1 cellular context compared by ENCODE assay signal in the genomic region with DNA sequence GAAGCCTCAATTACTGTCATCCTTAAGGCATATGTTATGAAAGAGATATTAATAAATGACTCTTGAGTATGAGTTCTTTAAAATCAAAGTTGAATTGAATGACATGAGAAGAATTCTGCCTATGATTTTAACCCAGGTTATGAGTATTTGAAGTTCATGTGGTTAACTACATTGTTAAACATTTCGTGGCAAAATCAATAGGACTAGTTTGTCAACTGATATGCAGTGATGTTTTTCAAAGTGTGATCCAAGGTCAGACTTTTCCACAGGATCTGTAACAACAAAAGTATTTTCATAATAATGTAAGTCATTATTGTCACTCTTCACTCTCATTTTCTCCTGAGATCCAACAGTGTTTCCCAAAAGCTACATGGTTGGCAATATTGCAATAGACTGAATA.
A peak's percentile ranks its signal among the peaks of the same experiment; 100 is the strongest.
TF ChIP-seq lines count a peak whose summit lies in the region.

No MANE protein-coding gene starts in this region.

TF ChIP-seq in HepG2, 621 proteins besides CTCF, POLR2A, EP300 and RAD21 (continued from another document and continues in another):
- TF ChIP-seq, protein P1, sequence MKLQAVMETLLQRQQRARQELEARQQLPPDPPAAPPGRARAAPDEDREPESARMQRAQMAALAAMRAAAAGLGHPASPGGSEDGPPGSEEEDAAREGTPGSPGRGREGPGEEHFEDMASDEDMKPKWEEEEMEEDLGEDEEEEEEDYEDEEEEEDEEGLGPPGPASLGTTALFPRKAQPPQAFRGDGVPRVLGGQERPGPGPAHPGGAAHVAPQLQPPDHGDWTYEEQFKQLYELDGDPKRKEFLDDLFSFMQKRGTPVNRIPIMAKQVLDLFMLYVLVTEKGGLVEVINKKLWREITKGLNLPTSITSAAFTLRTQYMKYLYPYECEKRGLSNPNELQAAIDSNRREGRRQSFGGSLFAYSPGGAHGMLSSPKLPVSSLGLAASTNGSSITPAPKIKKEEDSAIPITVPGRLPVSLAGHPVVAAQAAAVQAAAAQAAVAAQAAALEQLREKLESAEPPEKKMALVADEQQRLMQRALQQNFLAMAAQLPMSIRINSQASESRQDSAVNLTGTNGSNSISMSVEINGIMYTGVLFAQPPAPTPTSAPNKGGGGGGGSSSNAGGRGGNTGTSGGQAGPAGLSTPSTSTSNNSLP (IDR thresholded peaks at IDR 0.05; ENCODE audit: low read depth, low read length): peak; percentile 77
- TF ChIP-seq ZNF598 (CRISPR knock-in tag; IDR thresholded peaks at IDR 0.05; ENCODE audit: borderline replicate concordance) (no peak), GPN1 (CRISPR knock-in tag; IDR thresholded peaks at IDR 0.05; ENCODE audit: borderline replicate concordance) (no peak), TBP (CRISPR knock-in tag; IDR thresholded peaks at IDR 0.05) (no peak), PCBP1 (IDR thresholded peaks at IDR 0.05; ENCODE audit: borderline replicate concordance, low read depth, low read length) (no peak), ZNF331 (CRISPR knock-in tag; IDR thresholded peaks at IDR 0.05) (peak; percentile 43; the same call in 1 of the 2 replicates), FOXK1 (CRISPR knock-in tag; IDR thresholded peaks at IDR 0.05; ENCODE audit: borderline replicate concordance, low read depth) (peak; percentile 43; the same call in 1 of the 2 replicates), ZNF256 (CRISPR knock-in tag; conservative IDR thresholded peaks at IDR 0.05) (no peak), EED (CRISPR knock-in tag; IDR thresholded peaks at IDR 0.05) (no peak), SMAD1 (CRISPR knock-in tag; IDR thresholded peaks at IDR 0.05; ENCODE audit: borderline replicate concordance, low read depth) (no peak), ATRX (CRISPR knock-in tag; IDR thresholded peaks at IDR 0.05; ENCODE audit: borderline replicate concordance) (no peak), ARNT (IDR thresholded peaks at IDR 0.05) (no peak), MIER2 (CRISPR knock-in tag; IDR thresholded peaks at IDR 0.05) (no peak), CHD2 (IDR thresholded peaks at IDR 0.05; ENCODE audit: low read depth, low read length) (no peak), NFE2 (CRISPR knock-in tag; IDR thresholded peaks at IDR 0.05) (no peak), BCL6 (CRISPR knock-in tag; IDR thresholded peaks at IDR 0.05) (peak; percentile 99), SMAD3 (CRISPR knock-in tag; IDR thresholded peaks at IDR 0.05) (no peak), MED1 (CRISPR knock-in tag; IDR thresholded peaks at IDR 0.05) (0 out of 2 replicates have a peak, but pooled peaks have one; percentile 15), ZNF703 (CRISPR knock-in tag; IDR thresholded peaks at IDR 0.05; ENCODE audit: borderline replicate concordance) (no peak), HOXA7 (CRISPR knock-in tag; IDR thresholded peaks at IDR 0.05) (no peak), NR2C2 (CRISPR knock-in tag; IDR thresholded peaks at IDR 0.05; ENCODE audit: borderline replicate concordance) (no peak), TBL1XR1 (IDR thresholded peaks at IDR 0.05; ENCODE audit: borderline replicate concordance, low read length, partially characterized antibody) (peak; percentile 56), ZNF484 (CRISPR knock-in tag; IDR thresholded peaks at IDR 0.05; ENCODE audit: borderline replicate concordance, low read depth) (no peak), NR2F2 (IDR thresholded peaks at IDR 0.05; ENCODE audit: borderline replicate concordance, low read depth) (peak; percentile 78), KLF13 (CRISPR knock-in tag; IDR thresholded peaks at IDR 0.05) (no peak), JARID2 (CRISPR knock-in tag; IDR thresholded peaks at IDR 0.05; ENCODE audit: insufficient replicate concordance) (no peak), ARHGAP35 (CRISPR knock-in tag; IDR thresholded peaks at IDR 0.05; ENCODE audit: borderline replicate concordance) (no peak), MYNN (CRISPR knock-in tag; IDR thresholded peaks at IDR 0.05; ENCODE audit: low read depth) (no peak), SIX1 (CRISPR knock-in tag; IDR thresholded peaks at IDR 0.05; ENCODE audit: borderline replicate concordance) (peak; percentile 43; the same call in 1 of the 2 replicates)
- TF ChIP-seq, protein P2, sequence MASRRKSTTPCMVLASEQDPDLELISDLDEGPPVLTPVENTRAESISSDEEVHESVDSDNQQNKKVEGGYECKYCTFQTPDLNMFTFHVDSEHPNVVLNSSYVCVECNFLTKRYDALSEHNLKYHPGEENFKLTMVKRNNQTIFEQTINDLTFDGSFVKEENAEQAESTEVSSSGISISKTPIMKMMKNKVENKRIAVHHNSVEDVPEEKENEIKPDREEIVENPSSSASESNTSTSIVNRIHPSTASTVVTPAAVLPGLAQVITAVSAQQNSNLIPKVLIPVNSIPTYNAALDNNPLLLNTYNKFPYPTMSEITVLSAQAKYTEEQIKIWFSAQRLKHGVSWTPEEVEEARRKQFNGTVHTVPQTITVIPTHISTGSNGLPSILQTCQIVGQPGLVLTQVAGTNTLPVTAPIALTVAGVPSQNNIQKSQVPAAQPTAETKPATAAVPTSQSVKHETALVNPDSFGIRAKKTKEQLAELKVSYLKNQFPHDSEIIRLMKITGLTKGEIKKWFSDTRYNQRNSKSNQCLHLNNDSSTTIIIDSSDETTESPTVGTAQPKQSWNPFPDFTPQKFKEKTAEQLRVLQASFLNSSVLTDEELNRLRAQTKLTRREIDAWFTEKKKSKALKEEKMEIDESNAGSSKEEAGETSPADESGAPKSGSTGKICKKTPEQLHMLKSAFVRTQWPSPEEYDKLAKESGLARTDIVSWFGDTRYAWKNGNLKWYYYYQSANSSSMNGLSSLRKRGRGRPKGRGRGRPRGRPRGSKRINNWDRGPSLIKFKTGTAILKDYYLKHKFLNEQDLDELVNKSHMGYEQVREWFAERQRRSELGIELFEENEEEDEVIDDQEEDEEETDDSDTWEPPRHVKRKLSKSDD (CRISPR knock-in tag; IDR thresholded peaks at IDR 0.05; ENCODE audit: low read depth): no peak
- TF ChIP-seq, protein P3, sequence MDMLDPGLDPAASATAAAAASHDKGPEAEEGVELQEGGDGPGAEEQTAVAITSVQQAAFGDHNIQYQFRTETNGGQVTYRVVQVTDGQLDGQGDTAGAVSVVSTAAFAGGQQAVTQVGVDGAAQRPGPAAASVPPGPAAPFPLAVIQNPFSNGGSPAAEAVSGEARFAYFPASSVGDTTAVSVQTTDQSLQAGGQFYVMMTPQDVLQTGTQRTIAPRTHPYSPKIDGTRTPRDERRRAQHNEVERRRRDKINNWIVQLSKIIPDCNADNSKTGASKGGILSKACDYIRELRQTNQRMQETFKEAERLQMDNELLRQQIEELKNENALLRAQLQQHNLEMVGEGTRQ (IDR thresholded peaks at IDR 0.05; ENCODE audit: low read depth, low read length): no peak
- TF ChIP-seq, protein P3 (CRISPR knock-in tag; IDR thresholded peaks at IDR 0.05; ENCODE audit: borderline replicate concordance): no peak
- TF ChIP-seq, protein P4, sequence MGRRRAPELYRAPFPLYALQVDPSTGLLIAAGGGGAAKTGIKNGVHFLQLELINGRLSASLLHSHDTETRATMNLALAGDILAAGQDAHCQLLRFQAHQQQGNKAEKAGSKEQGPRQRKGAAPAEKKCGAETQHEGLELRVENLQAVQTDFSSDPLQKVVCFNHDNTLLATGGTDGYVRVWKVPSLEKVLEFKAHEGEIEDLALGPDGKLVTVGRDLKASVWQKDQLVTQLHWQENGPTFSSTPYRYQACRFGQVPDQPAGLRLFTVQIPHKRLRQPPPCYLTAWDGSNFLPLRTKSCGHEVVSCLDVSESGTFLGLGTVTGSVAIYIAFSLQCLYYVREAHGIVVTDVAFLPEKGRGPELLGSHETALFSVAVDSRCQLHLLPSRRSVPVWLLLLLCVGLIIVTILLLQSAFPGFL (CRISPR knock-in tag; IDR thresholded peaks at IDR 0.05): no peak
- TF ChIP-seq, protein P5, sequence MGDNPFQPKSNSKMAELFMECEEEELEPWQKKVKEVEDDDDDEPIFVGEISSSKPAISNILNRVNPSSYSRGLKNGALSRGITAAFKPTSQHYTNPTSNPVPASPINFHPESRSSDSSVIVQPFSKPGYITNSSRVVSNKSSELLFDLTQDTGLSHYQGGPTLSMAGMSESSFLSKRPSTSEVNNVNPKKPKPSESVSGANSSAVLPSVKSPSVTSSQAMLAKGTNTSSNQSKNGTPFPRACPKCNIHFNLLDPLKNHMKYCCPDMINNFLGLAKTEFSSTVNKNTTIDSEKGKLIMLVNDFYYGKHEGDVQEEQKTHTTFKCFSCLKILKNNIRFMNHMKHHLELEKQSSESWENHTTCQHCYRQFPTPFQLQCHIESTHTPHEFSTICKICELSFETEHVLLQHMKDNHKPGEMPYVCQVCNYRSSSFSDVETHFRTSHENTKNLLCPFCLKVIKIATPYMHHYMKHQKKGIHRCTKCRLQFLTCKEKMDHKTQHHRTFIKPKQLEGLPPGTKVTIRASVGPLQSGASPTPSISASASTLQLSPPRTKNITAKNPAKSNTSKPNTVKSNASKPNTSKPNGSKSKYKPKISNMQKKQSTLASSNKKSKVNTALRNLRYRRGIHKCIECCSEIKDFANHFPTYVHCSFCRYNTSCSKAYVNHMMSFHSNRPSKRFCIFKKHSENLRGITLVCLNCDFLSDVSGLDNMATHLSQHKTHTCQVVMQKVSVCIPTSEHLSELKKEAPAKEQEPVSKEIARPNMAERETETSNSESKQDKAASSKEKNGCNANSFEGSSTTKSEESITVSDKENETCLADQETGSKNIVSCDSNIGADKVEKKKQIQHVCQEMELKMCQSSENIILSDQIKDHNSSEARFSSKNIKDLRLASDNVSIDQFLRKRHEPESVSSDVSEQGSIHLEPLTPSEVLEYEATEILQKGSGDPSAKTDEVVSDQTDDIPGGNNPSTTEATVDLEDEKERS (CRISPR knock-in tag; IDR thresholded peaks at IDR 0.05): no peak
- TF ChIP-seq, protein P6, sequence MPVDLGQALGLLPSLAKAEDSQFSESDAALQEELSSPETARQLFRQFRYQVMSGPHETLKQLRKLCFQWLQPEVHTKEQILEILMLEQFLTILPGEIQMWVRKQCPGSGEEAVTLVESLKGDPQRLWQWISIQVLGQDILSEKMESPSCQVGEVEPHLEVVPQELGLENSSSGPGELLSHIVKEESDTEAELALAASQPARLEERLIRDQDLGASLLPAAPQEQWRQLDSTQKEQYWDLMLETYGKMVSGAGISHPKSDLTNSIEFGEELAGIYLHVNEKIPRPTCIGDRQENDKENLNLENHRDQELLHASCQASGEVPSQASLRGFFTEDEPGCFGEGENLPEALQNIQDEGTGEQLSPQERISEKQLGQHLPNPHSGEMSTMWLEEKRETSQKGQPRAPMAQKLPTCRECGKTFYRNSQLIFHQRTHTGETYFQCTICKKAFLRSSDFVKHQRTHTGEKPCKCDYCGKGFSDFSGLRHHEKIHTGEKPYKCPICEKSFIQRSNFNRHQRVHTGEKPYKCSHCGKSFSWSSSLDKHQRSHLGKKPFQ (CRISPR knock-in tag; IDR thresholded peaks at IDR 0.05; ENCODE audit: insufficient replicate concordance): no peak
- TF ChIP-seq, protein P7, sequence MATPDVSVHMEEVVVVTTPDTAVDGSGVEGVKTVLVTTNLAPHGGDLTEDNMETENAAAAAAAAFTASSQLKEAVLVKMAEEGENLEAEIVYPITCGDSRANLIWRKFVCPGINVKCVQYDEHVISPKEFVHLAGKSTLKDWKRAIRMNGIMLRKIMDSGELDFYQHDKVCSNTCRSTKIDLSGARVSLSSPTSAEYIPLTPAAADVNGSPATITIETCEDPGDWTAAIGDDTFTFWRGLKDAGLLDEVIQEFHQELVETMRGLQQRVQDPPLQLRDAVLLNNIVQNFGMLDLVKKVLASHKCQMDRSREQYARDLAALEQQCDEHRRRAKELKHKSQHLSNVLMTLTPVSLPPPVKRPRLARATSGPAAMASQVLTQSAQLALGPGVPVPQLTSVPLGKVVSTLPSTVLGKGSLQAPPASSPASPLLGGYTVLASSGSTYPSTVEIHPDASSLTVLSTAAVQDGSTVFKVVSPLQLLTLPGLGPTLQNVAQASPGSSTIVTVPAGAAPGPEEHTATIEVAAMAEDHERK (CRISPR knock-in tag; IDR thresholded peaks at IDR 0.05; ENCODE audit: low read depth): no peak
- TF ChIP-seq, protein P8, sequence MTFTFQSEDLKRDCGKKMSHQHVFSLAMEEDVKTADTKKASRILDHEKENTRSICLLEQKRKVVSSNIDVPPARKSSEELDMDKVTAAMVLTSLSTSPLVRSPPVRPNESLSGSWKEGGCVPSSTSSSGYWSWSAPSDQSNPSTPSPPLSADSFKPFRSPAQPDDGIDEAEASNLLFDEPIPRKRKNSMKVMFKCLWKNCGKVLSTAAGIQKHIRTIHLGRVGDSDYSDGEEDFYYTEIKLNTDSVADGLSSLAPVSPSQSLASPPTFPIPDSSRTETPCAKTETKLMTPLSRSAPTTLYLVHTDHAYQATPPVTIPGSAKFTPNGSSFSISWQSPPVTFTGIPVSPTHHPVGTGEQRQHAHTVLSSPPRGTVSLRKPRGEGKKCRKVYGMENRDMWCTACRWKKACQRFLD (CRISPR knock-in tag; IDR thresholded peaks at IDR 0.05; ENCODE audit: borderline replicate concordance): no peak
- TF ChIP-seq, protein P9, sequence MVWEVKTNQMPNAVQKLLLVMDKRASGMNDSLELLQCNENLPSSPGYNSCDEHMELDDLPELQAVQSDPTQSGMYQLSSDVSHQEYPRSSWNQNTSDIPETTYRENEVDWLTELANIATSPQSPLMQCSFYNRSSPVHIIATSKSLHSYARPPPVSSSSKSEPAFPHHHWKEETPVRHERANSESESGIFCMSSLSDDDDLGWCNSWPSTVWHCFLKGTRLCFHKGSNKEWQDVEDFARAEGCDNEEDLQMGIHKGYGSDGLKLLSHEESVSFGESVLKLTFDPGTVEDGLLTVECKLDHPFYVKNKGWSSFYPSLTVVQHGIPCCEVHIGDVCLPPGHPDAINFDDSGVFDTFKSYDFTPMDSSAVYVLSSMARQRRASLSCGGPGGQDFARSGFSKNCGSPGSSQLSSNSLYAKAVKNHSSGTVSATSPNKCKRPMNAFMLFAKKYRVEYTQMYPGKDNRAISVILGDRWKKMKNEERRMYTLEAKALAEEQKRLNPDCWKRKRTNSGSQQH (CRISPR knock-in tag; IDR thresholded peaks at IDR 0.05; ENCODE audit: low read depth): no peak
- TF ChIP-seq, protein P10, sequence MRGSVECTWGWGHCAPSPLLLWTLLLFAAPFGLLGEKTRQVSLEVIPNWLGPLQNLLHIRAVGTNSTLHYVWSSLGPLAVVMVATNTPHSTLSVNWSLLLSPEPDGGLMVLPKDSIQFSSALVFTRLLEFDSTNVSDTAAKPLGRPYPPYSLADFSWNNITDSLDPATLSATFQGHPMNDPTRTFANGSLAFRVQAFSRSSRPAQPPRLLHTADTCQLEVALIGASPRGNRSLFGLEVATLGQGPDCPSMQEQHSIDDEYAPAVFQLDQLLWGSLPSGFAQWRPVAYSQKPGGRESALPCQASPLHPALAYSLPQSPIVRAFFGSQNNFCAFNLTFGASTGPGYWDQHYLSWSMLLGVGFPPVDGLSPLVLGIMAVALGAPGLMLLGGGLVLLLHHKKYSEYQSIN (CRISPR knock-in tag; IDR thresholded peaks at IDR 0.05; ENCODE audit: borderline replicate concordance): no peak
- TF ChIP-seq, protein P11, sequence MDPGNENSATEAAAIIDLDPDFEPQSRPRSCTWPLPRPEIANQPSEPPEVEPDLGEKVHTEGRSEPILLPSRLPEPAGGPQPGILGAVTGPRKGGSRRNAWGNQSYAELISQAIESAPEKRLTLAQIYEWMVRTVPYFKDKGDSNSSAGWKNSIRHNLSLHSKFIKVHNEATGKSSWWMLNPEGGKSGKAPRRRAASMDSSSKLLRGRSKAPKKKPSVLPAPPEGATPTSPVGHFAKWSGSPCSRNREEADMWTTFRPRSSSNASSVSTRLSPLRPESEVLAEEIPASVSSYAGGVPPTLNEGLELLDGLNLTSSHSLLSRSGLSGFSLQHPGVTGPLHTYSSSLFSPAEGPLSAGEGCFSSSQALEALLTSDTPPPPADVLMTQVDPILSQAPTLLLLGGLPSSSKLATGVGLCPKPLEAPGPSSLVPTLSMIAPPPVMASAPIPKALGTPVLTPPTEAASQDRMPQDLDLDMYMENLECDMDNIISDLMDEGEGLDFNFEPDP (CRISPR knock-in tag; conservative IDR thresholded peaks at IDR 0.05): no peak
